14 cellular contexts compared by ENCODE assay signal in the genomic region with DNA sequence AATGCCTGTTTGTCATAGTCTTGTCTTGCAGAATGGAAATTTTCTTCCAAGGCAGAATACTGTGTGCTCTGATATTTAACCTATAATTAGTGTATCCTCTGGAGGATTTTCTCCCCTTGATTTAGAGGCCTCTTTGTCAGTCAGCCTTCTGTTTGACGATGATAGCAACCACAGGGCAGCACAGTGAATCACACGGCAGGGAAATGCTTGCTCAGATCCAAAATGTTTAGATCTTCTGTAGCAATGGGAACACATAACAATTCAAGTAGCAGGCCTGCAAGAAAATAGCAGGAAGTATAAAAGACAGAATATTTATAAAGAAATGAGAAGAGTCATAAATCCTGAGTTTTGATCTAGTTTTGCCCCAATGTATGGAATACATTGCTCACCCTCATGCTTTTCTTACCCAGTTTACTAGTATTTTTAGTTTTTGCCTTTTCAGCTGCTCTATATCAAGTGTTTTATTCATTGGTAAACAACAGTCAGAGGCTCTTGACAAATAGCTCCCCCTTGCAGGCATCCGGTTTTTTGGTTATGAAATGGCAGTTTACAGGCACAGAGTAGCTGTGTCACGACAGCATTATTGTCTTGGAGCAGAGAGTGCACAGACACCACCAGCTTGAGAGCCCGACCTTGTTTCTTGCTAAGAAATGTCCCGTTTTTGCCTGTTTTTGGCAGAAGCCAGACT.
DNase-seq lines count a peak whose midpoint lies in the region; ATAC-seq and TF ChIP-seq lines count a peak whose summit lies in the region.
"Had no signal": no experiment of that assay in that cellular context is flagged by ENCODE, and none has a peak within 500 bp of the region (broad histone marks: within the 10 kb centered on the region; RNA-seq: fewer than 3 reads in every experiment).

No MANE protein-coding gene starts in this region.

- TF ChIP-seq CTCF in foreskin keratinocyte (conservative IDR thresholded peaks at IDR 0.05) (peak; percentile 9), heart right ventricle (IDR thresholded peaks at IDR 0.05) (no peak)

- no peak for ATAC-seq in foreskin keratinocyte
- no peak for ATAC-seq in GM18505 (IDR thresholded peaks at IDR 0.05; ENCODE audit: unreplicated experiment)
- ATAC-seq in heart right ventricle = no peak

- DNase-seq in EH (ENCODE audit: low read depth) = peak; percentile 6
- peak; percentile 29 for DNase-seq in M059J (ENCODE audit: low read depth)
- peak; percentile 44 for DNase-seq in UCSD-AML1 (lab: John Stamatoyannopoulos, UW; ENCODE audit: unreplicated experiment)
- peak in 1 of 2 donors; percentile 44 for DNase-seq in foreskin keratinocyte
- DNase-seq in activated effector memory CD4-positive, alpha-beta T cell treated with Interleukin-2 at 50 U/mL for 16 hours = no peak
- no peak for DNase-seq in heart right ventricle
- no peak for DNase-seq in activated gamma-delta T cell treated with Interleukin-2 at 50 U/mL for 16 hours
- DNase-seq: DMS 273 treated with DMSO at 0.1 percent for 48 hours, H9, NCI-H446 had no signal

- intact Hi-C loops in heart right ventricle (cut with DNase I) = loop anchor here in 7 of 10 donors (5.0 to 10.0 kb wide), 4 partner anchors 449 to 512 kb away; a partner anchor contains a TSS

- no peak for TF ChIP-seq POLR2A in GM18505 (IDR thresholded peaks at IDR 0.05; ENCODE audit: borderline replicate concordance, extremely low read depth, insufficient read depth, insufficient read length)

- WGBS in heart right ventricle, 2 donors = 61 to 69% methylated on average over 6 of the region's 6 CpGs

- no peak overlapping the region for H3K27ac ChIP-seq in foreskin keratinocyte
- no peak overlapping the region for H3K27ac ChIP-seq in heart right ventricle
- H3K27ac ChIP-seq: ascending aorta, epithelial cell of prostate, tibial nerve had no signal

- H3K36me3 ChIP-seq in heart right ventricle = no peaks in the 10 kb centered on the region
- H3K36me3 ChIP-seq: ascending aorta, tibial nerve had no signal

- H3K4me1 ChIP-seq in foreskin keratinocyte (no peaks in the 10 kb centered on the region), heart right ventricle (no peaks in the 10 kb centered on the region)
- H3K4me1 ChIP-seq: ascending aorta, tibial nerve had no signal

- H3K4me3 ChIP-seq in heart right ventricle = no peak overlapping the region
- H3K4me3 ChIP-seq: ascending aorta, tibial nerve had no signal

- H3K9me3 ChIP-seq in heart right ventricle = no peaks in the 10 kb centered on the region
- H3K9me3 ChIP-seq: ascending aorta, tibial nerve had no signal

- peaks cover 67% of the 10 kb centered on the region for H3K27me3 ChIP-seq in foreskin keratinocyte
- peaks cover 0 to 87% (median 64%) of the 10 kb centered on the region in 7 donors for H3K27me3 ChIP-seq in heart right ventricle
- H3K27me3 ChIP-seq: ascending aorta had no signal

Comparison
In these comparisons a context has a peak if more than half of its experiments do, and no peak if none do; other contexts are left out.
1. DNase-seq: peak in EH (single experiment), M059J (single experiment) and UCSD-AML1 (single experiment); none in activated effector memory CD4-positive, alpha-beta T cell treated with Interleukin-2 at 50 U/mL for 16 hours (single experiment), heart right ventricle (0 of 2) and activated gamma-delta T cell treated with Interleukin-2 at 50 U/mL for 16 hours (single experiment).